ENCODE assay signal across 26 cellular contexts in the genomic region with DNA sequence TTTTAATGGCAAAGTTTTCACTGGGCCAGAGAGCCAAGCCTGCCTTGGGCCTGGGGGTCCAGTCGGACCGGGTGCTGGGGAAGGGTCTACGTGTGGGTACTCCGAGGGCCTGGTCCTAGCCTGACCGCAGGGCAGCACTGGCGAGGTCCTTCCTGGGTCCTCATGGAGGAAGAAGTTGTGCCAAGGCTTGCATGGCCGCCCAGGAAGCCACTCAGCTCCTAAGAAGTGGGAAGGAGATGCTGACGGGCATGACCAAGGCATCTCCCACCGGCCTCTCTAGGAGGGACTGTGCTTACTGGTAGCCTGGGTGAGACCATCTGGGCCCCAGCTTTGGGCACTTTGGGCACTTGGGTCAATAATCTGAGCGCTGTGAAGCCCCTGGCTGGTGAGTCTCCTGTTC. TPM values are rescaled to one million over a fixed set of nuclear protein-coding genes. Genes with fewer than 3 reads are reported as not detected.
"Had no signal": no experiment of that assay in that cellular context is flagged by ENCODE, and none has a peak within 500 bp of the region (broad histone marks: within the 10 kb centered on the region; RNA-seq: fewer than 3 reads in every experiment).

No MANE protein-coding gene starts in this region.

- H3K4me3 ChIP-seq: cardiac muscle cell had no signal

- H3K36me3 ChIP-seq: brain microvascular endothelial cell, cardiac muscle cell had no signal

- H3K27ac Mint-ChIP-seq: activated CD4-positive, alpha-beta memory T cell treated with anti-CD3 and anti-CD28 coated beads, Interleukin-2, amount 10 ng/mL, durations not matched to agents 7 days and 5 days; activated CD4-positive, alpha-beta T cell treated with anti-CD3 and anti-CD28 coated beads for 36 hours; activated naive CD8-positive, alpha-beta T cell had no signal

- H3K9me3 Mint-ChIP-seq: activated CD4-positive, alpha-beta memory T cell treated with anti-CD3 and anti-CD28 coated beads, Interleukin-2, amount 10 ng/mL, durations not matched to agents 7 days and 5 days had no signal

- H3K27ac ChIP-seq: brain microvascular endothelial cell, cardiac muscle cell, VCaP had no signal

- H3K4me1 Mint-ChIP-seq: activated CD4-positive, alpha-beta memory T cell treated with anti-CD3 and anti-CD28 coated beads, Interleukin-2, amount 10 ng/mL, durations not matched to agents 7 days and 5 days; activated CD4-positive, alpha-beta T cell treated with anti-CD3 and anti-CD28 coated beads for 36 hours had no signal

- H3K4me3 Mint-ChIP-seq: activated CD4-positive, alpha-beta memory T cell treated with anti-CD3 and anti-CD28 coated beads, Interleukin-2, amount 10 ng/mL, durations not matched to agents 7 days and 5 days; activated CD4-positive, alpha-beta T cell treated with anti-CD3 and anti-CD28 coated beads for 36 hours; activated naive CD8-positive, alpha-beta T cell had no signal

- DNase-seq: activated CD4-positive, alpha-beta T cell treated with anti-CD3 and anti-CD28 coated beads for 36 hours; activated CD4-positive, alpha-beta T cell treated with anti-CD3 and anti-CD28 coated beads, Interleukin-2, amount 50 U/mL, for 1 hour; activated naive CD4-positive, alpha-beta T cell treated with Interleukin-2 at 50 U/mL for 16 hours; activated T-cell treated with anti-CD3 and anti-CD28 coated beads, Interleukin-2, amount 50 U/mL, for 1 hour; brain microvascular endothelial cell; IMR-90; Kasumi-1; KBM-7; NCI-H1048; NCI-H1417 treated with DMSO at 0.1 percent for 48 hours; NCI-H1694; NCI-H2029 treated with DMSO at 0.1 percent for 48 hours; NCI-H345; NCI-H510A; NCI-H526 treated with DMSO at 0.1 percent for 48 hours; NCI-H82; SIG-M5; T-helper 1 cell had no signal

- H3K36me3 Mint-ChIP-seq: activated naive CD8-positive, alpha-beta T cell had no signal

- ATAC-seq: activated CD4-positive, alpha-beta T cell treated with anti-CD3 and anti-CD28 coated beads for 36 hours had no signal

RNA-seq across cellular contexts. Expression of gene CIB4, which starts 22.6 kb away (rescaled TPM):
- total RNA-seq: activated CD4-positive, alpha-beta memory T cell treated with anti-CD3 and anti-CD28 coated beads, Interleukin-2, amount 10 ng/mL, durations not matched to agents 7 days and 5 days; activated CD4-positive, alpha-beta T cell treated with anti-CD3 and anti-CD28 coated beads for 36 hours; activated CD8-positive, alpha-beta memory T cell treated with anti-CD3 and anti-CD28 coated beads for 36 hours; cardiac muscle cell; IMR-90; OCI-LY7; RPMI7951; T-helper 2 cell treated with Interferon-gamma antibody and Interleukin-4, amounts not matched to agents 100 ng/mL and 5 ng/mL, for 36 hours had no signal
- polyA plus RNA-seq: cardiac muscle cell, IMR-90 had no signal
